In genomic region chr3:58177747-58178527, GRCh38 we compare ENCODE assay signal across 8 cellular contexts. TPM values are rescaled to one million over a fixed set of nuclear protein-coding genes. Genes with fewer than 3 reads are reported as not detected.
DNase-seq lines count a peak whose midpoint lies in the region; ATAC-seq lines count a peak whose summit lies in the region.

No MANE protein-coding gene starts in this region.

- peaks cover 11% of the 10 kb centered on the region for H3K27me3 ChIP-seq in ectodermal cell (ENCODE audit: control insufficient read depth, insufficient read depth, low read length, poor library complexity, severe bottlenecking)

- H3K27ac ChIP-seq in ectodermal cell (ENCODE audit: insufficient read depth, low read depth, low read length, poor library complexity, severe bottlenecking) = no peak overlapping the region

- H3K4me3 ChIP-seq in ectodermal cell (ENCODE audit: insufficient read depth, low read depth, low read length) = peak overlapping the region; percentile 32

- peaks cover 18% of the 10 kb centered on the region for H3K4me1 ChIP-seq in ectodermal cell (ENCODE audit: control insufficient read depth, insufficient read depth, low read length)

- peak overlapping the region; percentile 39 for H3K4me3 Mint-ChIP-seq in activated CD4-positive, alpha-beta memory T cell treated with anti-CD3 and anti-CD28 coated beads for 36 hours

- H3K4me1 Mint-ChIP-seq in activated CD4-positive, alpha-beta memory T cell treated with anti-CD3 and anti-CD28 coated beads for 36 hours (ENCODE audit: low read depth) = peaks cover 11% of the 10 kb centered on the region

- DNase-seq in NCI-H1417 (lab: John Stamatoyannopoulos, UW) (peak; percentile 36 to 70 (median 58)), NCI-H1417 treated with DMSO at 0.1 percent for 48 hours (lab: John Stamatoyannopoulos, UW) (no peak), NCI-H2227 treated with DMSO at 0.1 percent for 48 hours (lab: John Stamatoyannopoulos, UW) (peak; percentile 52), lung microvascular endothelial cell (ENCODE audit: low read depth in 2 of 2) (peak; percentile 79 to 88)
- DNase-seq in activated CD4-positive, alpha-beta memory T cell treated with anti-CD3 and anti-CD28 coated beads for 36 hours = peak; percentile 92
- peak; percentile 79 to 91 (median 81) for DNase-seq in stimulated activated CD4-positive, alpha-beta T cell treated with anti-CD3 and anti-CD28 coated beads, TNF-alpha, amount 100 ng/mL, for 4 hours (ENCODE audit: low read depth in 3 of 3)

- H3K27ac Mint-ChIP-seq in activated CD4-positive, alpha-beta memory T cell treated with anti-CD3 and anti-CD28 coated beads for 36 hours = no peak overlapping the region

- H3K9me3 Mint-ChIP-seq in activated CD4-positive, alpha-beta memory T cell treated with anti-CD3 and anti-CD28 coated beads for 36 hours = no peaks in the 10 kb centered on the region

- ATAC-seq in HG02870 (IDR thresholded peaks at IDR 0.05; ENCODE audit: unreplicated experiment) = peak; percentile 68

- no peaks in the 10 kb centered on the region for H3K9me3 ChIP-seq in ectodermal cell (ENCODE audit: control insufficient read depth, low read length)

- no peaks in the 10 kb centered on the region for H3K27me3 Mint-ChIP-seq in activated CD4-positive, alpha-beta memory T cell treated with anti-CD3 and anti-CD28 coated beads for 36 hours

- H3K36me3 Mint-ChIP-seq in activated CD4-positive, alpha-beta memory T cell treated with anti-CD3 and anti-CD28 coated beads for 36 hours = no peaks in the 10 kb centered on the region

- WGBS in ectodermal cell, 2 experiments = 18 to 20% methylated on average over 46 of the region's 46 CpGs

- CTCF ChIA-PET in activated CD4-positive, alpha-beta memory T cell treated with anti-CD3 and anti-CD28 coated beads for 36 hours (lab: Charles Lee) = interaction anchor here (0.6 to 3.5 kb wide), 39 partner anchors 9 to 735 kb away, joined by 3 to 37 read pairs (median 4); partner anchors contain the start of genes DNASE1L3, FLNB, HTD2 and RPP14

- intact Hi-C loops in activated CD4-positive, alpha-beta memory T cell treated with anti-CD3 and anti-CD28 coated beads for 36 hours (cut with micrococcal nuclease) = loop anchor here (2.0 kb wide), 2 partner anchors 37 to 221 kb away; no protein-coding TSS in a partner anchor

- POLR2A ChIA-PET in activated CD4-positive, alpha-beta memory T cell treated with anti-CD3 and anti-CD28 coated beads for 36 hours (lab: Charles Lee) = interaction anchor here (0.6 kb wide), 1 partner anchor 130 kb away, joined by 3 read pairs; no protein-coding TSS in a partner anchor

- no peaks in the 10 kb centered on the region for H3K36me3 ChIP-seq in ectodermal cell (ENCODE audit: control insufficient read depth, insufficient read depth, low read length)

RNA-seq across cellular contexts. Expression of gene DNASE1L3, which starts 32.8 kb away (rescaled TPM):
- not detected for total RNA-seq in activated CD4-positive, alpha-beta memory T cell treated with anti-CD3 and anti-CD28 coated beads for 36 hours
- polyA plus RNA-seq in ectodermal cell (2013, experiment 1 of 4) = not detected
- not detected for polyA plus RNA-seq in ectodermal cell (2013, experiment 2 of 4)
- not detected for polyA plus RNA-seq in ectodermal cell (2013, experiment 3 of 4)
- polyA plus RNA-seq in ectodermal cell (2013, experiment 4 of 4) = not detected
- total RNA-seq in lung microvascular endothelial cell = 3.1 and 5.0 TPM in 2 replicates

RNA-seq across cellular contexts. Expression of gene ABHD6, which starts 59.7 kb away (rescaled TPM):
- 1 to 10 TPM; 3.9 to 4.1 TPM for total RNA-seq in activated CD4-positive, alpha-beta memory T cell treated with anti-CD3 and anti-CD28 coated beads for 36 hours
- polyA plus RNA-seq in ectodermal cell (2013, experiment 1 of 4) = 18.8 TPM
- polyA plus RNA-seq in ectodermal cell (2013, experiment 2 of 4) = 17.6 TPM
- 16.7 TPM for polyA plus RNA-seq in ectodermal cell (2013, experiment 3 of 4)
- polyA plus RNA-seq in ectodermal cell (2013, experiment 4 of 4) = 17.8 TPM
- 11.6 and 35.1 TPM in 2 replicates for total RNA-seq in lung microvascular endothelial cell
